1 cellular context compared by ENCODE assay signal in genomic region chr1:107682467-107682866, GRCh38.
A peak's percentile ranks its signal among the peaks of the same experiment; 100 is the strongest.
TF ChIP-seq lines count a peak whose summit lies in the region.

No MANE protein-coding gene starts in this region.

TF ChIP-seq in HEK293, 187 proteins besides CTCF, POLR2A, EP300 and RAD21 (continued from another document and continues in another):
- TF ChIP-seq ZFP41 (tag by site-specific recombination; IDR thresholded peaks at IDR 0.05; ENCODE audit: borderline replicate concordance) (no peak), EGR2 (tag by site-specific recombination; IDR thresholded peaks at IDR 0.05; ENCODE audit: low read depth) (no peak), ZNF521 (tag by site-specific recombination; IDR thresholded peaks at IDR 0.05) (no peak), ZNF785 (tag by site-specific recombination; IDR thresholded peaks at IDR 0.05) (no peak), ZNF76 (tag by site-specific recombination; IDR thresholded peaks at IDR 0.05; ENCODE audit: borderline replicate concordance, low read depth) (no peak), YY2 (tag by site-specific recombination; IDR thresholded peaks at IDR 0.05) (no peak), ZNF341 (tag by site-specific recombination; IDR thresholded peaks at IDR 0.05; ENCODE audit: low read depth) (no peak), ZNF157 (tag by site-specific recombination; IDR thresholded peaks at IDR 0.05) (no peak), ZBTB7A (tag by site-specific recombination; IDR thresholded peaks at IDR 0.05; ENCODE audit: low read depth) (no peak), ZNF155 (tag by site-specific recombination; IDR thresholded peaks at IDR 0.05) (no peak), PRDM1 (tag by site-specific recombination; IDR thresholded peaks at IDR 0.05) (no peak), ZNF2 (tag by site-specific recombination; IDR thresholded peaks at IDR 0.05) (0 out of 2 replicates have a peak, but pooled peaks have one; percentile 39), ZNF416 (tag by site-specific recombination; IDR thresholded peaks at IDR 0.05) (no peak), ZNF514 (tag by site-specific recombination; IDR thresholded peaks at IDR 0.05) (no peak), ZBTB48 (tag by site-specific recombination; IDR thresholded peaks at IDR 0.05) (no peak), ZNF184 (tag by site-specific recombination; IDR thresholded peaks at IDR 0.05) (no peak), KLF10 (tag by site-specific recombination; IDR thresholded peaks at IDR 0.05) (peak; percentile 61; the same call in 1 of the 2 replicates), ZSCAN16 (tag by site-specific recombination; IDR thresholded peaks at IDR 0.05) (no peak), ZNF214 (tag by site-specific recombination; IDR thresholded peaks at IDR 0.05; ENCODE audit: borderline replicate concordance) (no peak), ZNF274 (IDR thresholded peaks at IDR 0.05; ENCODE audit: low read length) (no peak), ZNF274 (tag by site-specific recombination; IDR thresholded peaks at IDR 0.05; ENCODE audit: borderline replicate concordance) (no peak), ZNF654 (tag by site-specific recombination; IDR thresholded peaks at IDR 0.05; ENCODE audit: low read depth) (no peak), ZNF843 (tag by site-specific recombination; IDR thresholded peaks at IDR 0.05) (peak; percentile 96), ZNF223 (tag by site-specific recombination; IDR thresholded peaks at IDR 0.05) (no peak), ZNF747 (tag by site-specific recombination; IDR thresholded peaks at IDR 0.05) (no peak), ZFP3 (tag by site-specific recombination; IDR thresholded peaks at IDR 0.05; ENCODE audit: low read depth) (no peak), ZNF292 (tag by site-specific recombination; IDR thresholded peaks at IDR 0.05; ENCODE audit: borderline replicate concordance, low read depth) (no peak), BCL11A (tag by site-specific recombination; IDR thresholded peaks at IDR 0.05; ENCODE audit: low read depth) (peak; percentile 59; the same call in 1 of the 2 replicates), ZNF530 (tag by site-specific recombination; IDR thresholded peaks at IDR 0.05; ENCODE audit: low read depth) (no peak), GLIS1 (tag by site-specific recombination; IDR thresholded peaks at IDR 0.05) (no peak), ZNF768 (tag by site-specific recombination; IDR thresholded peaks at IDR 0.05) (no peak), ZNF585B (tag by site-specific recombination; IDR thresholded peaks at IDR 0.05) (no peak), ZNF350 (tag by site-specific recombination; IDR thresholded peaks at IDR 0.05) (no peak), ZXDB (tag by site-specific recombination; IDR thresholded peaks at IDR 0.05) (peak; percentile 86), ZNF121 (tag by site-specific recombination; IDR thresholded peaks at IDR 0.05) (no peak), KLF7 (tag by site-specific recombination; IDR thresholded peaks at IDR 0.05; ENCODE audit: borderline replicate concordance) (peak; percentile 86; the same call in 1 of the 2 replicates), RBAK (tag by site-specific recombination; IDR thresholded peaks at IDR 0.05) (no peak), ZNF776 (tag by site-specific recombination; IDR thresholded peaks at IDR 0.05; ENCODE audit: borderline replicate concordance) (no peak), SCRT1 (tag by site-specific recombination; IDR thresholded peaks at IDR 0.05; ENCODE audit: borderline replicate concordance) (no peak), ZNF398 (tag by site-specific recombination; IDR thresholded peaks at IDR 0.05) (no peak)
- TF ChIP-seq, protein P1, sequence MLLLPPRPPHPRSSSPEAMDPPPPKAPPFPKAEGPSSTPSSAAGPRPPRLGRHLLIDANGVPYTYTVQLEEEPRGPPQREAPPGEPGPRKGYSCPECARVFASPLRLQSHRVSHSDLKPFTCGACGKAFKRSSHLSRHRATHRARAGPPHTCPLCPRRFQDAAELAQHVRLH (tag by site-specific recombination; IDR thresholded peaks at IDR 0.05) = peak; percentile 98
- TF ChIP-seq, protein P2, sequence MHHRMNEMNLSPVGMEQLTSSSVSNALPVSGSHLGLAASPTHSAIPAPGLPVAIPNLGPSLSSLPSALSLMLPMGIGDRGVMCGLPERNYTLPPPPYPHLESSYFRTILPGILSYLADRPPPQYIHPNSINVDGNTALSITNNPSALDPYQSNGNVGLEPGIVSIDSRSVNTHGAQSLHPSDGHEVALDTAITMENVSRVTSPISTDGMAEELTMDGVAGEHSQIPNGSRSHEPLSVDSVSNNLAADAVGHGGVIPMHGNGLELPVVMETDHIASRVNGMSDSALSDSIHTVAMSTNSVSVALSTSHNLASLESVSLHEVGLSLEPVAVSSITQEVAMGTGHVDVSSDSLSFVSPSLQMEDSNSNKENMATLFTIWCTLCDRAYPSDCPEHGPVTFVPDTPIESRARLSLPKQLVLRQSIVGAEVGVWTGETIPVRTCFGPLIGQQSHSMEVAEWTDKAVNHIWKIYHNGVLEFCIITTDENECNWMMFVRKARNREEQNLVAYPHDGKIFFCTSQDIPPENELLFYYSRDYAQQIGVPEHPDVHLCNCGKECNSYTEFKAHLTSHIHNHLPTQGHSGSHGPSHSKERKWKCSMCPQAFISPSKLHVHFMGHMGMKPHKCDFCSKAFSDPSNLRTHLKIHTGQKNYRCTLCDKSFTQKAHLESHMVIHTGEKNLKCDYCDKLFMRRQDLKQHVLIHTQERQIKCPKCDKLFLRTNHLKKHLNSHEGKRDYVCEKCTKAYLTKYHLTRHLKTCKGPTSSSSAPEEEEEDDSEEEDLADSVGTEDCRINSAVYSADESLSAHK (tag by site-specific recombination; IDR thresholded peaks at IDR 0.05) = peak; percentile 82
- TF ChIP-seq, protein P3, sequence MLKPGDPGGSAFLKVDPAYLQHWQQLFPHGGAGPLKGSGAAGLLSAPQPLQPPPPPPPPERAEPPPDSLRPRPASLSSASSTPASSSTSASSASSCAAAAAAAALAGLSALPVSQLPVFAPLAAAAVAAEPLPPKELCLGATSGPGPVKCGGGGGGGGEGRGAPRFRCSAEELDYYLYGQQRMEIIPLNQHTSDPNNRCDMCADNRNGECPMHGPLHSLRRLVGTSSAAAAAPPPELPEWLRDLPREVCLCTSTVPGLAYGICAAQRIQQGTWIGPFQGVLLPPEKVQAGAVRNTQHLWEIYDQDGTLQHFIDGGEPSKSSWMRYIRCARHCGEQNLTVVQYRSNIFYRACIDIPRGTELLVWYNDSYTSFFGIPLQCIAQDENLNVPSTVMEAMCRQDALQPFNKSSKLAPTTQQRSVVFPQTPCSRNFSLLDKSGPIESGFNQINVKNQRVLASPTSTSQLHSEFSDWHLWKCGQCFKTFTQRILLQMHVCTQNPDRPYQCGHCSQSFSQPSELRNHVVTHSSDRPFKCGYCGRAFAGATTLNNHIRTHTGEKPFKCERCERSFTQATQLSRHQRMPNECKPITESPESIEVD (tag by site-specific recombination; IDR thresholded peaks at IDR 0.05) = peak; percentile 99
- TF ChIP-seq, protein P4, sequence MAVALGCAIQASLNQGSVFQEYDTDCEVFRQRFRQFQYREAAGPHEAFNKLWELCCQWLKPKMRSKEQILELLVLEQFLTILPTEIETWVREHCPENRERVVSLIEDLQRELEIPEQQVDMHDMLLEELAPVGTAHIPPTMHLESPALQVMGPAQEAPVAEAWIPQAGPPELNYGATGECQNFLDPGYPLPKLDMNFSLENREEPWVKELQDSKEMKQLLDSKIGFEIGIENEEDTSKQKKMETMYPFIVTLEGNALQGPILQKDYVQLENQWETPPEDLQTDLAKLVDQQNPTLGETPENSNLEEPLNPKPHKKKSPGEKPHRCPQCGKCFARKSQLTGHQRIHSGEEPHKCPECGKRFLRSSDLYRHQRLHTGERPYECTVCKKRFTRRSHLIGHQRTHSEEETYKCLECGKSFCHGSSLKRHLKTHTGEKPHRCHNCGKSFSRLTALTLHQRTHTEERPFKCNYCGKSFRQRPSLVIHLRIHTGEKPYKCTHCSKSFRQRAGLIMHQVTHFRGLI (tag by site-specific recombination; IDR thresholded peaks at IDR 0.05) = no peak
- TF ChIP-seq, protein P5, sequence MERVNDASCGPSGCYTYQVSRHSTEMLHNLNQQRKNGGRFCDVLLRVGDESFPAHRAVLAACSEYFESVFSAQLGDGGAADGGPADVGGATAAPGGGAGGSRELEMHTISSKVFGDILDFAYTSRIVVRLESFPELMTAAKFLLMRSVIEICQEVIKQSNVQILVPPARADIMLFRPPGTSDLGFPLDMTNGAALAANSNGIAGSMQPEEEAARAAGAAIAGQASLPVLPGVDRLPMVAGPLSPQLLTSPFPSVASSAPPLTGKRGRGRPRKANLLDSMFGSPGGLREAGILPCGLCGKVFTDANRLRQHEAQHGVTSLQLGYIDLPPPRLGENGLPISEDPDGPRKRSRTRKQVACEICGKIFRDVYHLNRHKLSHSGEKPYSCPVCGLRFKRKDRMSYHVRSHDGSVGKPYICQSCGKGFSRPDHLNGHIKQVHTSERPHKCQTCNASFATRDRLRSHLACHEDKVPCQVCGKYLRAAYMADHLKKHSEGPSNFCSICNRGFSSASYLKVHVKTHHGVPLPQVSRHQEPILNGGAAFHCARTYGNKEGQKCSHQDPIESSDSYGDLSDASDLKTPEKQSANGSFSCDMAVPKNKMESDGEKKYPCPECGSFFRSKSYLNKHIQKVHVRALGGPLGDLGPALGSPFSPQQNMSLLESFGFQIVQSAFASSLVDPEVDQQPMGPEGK (tag by site-specific recombination; IDR thresholded peaks at IDR 0.05) = no peak
- TF ChIP-seq, protein P6, sequence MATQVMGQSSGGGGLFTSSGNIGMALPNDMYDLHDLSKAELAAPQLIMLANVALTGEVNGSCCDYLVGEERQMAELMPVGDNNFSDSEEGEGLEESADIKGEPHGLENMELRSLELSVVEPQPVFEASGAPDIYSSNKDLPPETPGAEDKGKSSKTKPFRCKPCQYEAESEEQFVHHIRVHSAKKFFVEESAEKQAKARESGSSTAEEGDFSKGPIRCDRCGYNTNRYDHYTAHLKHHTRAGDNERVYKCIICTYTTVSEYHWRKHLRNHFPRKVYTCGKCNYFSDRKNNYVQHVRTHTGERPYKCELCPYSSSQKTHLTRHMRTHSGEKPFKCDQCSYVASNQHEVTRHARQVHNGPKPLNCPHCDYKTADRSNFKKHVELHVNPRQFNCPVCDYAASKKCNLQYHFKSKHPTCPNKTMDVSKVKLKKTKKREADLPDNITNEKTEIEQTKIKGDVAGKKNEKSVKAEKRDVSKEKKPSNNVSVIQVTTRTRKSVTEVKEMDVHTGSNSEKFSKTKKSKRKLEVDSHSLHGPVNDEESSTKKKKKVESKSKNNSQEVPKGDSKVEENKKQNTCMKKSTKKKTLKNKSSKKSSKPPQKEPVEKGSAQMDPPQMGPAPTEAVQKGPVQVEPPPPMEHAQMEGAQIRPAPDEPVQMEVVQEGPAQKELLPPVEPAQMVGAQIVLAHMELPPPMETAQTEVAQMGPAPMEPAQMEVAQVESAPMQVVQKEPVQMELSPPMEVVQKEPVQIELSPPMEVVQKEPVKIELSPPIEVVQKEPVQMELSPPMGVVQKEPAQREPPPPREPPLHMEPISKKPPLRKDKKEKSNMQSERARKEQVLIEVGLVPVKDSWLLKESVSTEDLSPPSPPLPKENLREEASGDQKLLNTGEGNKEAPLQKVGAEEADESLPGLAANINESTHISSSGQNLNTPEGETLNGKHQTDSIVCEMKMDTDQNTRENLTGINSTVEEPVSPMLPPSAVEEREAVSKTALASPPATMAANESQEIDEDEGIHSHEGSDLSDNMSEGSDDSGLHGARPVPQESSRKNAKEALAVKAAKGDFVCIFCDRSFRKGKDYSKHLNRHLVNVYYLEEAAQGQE (tag by site-specific recombination; IDR thresholded peaks at IDR 0.05) = no peak
- TF ChIP-seq, protein P7, sequence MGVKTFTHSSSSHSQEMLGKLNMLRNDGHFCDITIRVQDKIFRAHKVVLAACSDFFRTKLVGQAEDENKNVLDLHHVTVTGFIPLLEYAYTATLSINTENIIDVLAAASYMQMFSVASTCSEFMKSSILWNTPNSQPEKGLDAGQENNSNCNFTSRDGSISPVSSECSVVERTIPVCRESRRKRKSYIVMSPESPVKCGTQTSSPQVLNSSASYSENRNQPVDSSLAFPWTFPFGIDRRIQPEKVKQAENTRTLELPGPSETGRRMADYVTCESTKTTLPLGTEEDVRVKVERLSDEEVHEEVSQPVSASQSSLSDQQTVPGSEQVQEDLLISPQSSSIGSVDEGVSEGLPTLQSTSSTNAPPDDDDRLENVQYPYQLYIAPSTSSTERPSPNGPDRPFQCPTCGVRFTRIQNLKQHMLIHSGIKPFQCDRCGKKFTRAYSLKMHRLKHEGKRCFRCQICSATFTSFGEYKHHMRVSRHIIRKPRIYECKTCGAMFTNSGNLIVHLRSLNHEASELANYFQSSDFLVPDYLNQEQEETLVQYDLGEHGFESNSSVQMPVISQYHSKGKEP (tag by site-specific recombination; IDR thresholded peaks at IDR 0.05) = peak; percentile 79; the same call in 1 of the 2 replicates
- TF ChIP-seq, protein P8, sequence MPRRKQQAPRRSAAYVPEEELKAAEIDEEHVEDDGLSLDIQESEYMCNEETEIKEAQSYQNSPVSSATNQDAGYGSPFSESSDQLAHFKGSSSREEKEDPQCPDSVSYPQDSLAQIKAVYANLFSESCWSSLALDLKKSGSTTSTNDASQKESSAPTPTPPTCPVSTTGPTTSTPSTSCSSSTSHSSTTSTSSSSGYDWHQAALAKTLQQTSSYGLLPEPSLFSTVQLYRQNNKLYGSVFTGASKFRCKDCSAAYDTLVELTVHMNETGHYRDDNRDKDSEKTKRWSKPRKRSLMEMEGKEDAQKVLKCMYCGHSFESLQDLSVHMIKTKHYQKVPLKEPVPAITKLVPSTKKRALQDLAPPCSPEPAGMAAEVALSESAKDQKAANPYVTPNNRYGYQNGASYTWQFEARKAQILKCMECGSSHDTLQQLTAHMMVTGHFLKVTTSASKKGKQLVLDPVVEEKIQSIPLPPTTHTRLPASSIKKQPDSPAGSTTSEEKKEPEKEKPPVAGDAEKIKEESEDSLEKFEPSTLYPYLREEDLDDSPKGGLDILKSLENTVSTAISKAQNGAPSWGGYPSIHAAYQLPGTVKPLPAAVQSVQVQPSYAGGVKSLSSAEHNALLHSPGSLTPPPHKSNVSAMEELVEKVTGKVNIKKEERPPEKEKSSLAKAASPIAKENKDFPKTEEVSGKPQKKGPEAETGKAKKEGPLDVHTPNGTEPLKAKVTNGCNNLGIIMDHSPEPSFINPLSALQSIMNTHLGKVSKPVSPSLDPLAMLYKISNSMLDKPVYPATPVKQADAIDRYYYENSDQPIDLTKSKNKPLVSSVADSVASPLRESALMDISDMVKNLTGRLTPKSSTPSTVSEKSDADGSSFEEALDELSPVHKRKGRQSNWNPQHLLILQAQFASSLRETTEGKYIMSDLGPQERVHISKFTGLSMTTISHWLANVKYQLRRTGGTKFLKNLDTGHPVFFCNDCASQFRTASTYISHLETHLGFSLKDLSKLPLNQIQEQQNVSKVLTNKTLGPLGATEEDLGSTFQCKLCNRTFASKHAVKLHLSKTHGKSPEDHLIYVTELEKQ (tag by site-specific recombination; IDR thresholded peaks at IDR 0.05; ENCODE audit: borderline replicate concordance) = peak; percentile 76; the same call in 1 of the 2 replicates
